In genomic region chr9:129384138-129384886, GRCh38 we compare ENCODE assay signal across 8 cellular contexts.
A peak's percentile ranks its signal among the peaks of the same experiment; 100 is the strongest.
DNase-seq lines count a peak whose midpoint lies in the region; ATAC-seq, FAIRE-seq and TF ChIP-seq lines count a peak whose summit lies in the region.

No MANE protein-coding gene starts in this region.

- H3K9me3 ChIP-seq in keratinocyte (ENCODE audit: control insufficient read depth, low read depth, low read length) = no peaks in the 10 kb centered on the region

- peak overlapping the region; percentile 54 for H3K27ac Mint-ChIP-seq in activated naive CD8-positive, alpha-beta T cell
- peak overlapping the region; percentile 94 to 98 for H3K27ac Mint-ChIP-seq in stimulated activated naive CD8-positive, alpha-beta T cell treated with anti-CD3 and anti-CD28 coated beads, Interleukin-15, amount 100 ng/mL, for 72 hours

- 70 to 80% methylated on average over 13 of the region's 13 CpGs for WGBS in lower leg skin, 2 donors

- peak overlapping the region; percentile 77 for H3K4me3 Mint-ChIP-seq in activated naive CD8-positive, alpha-beta T cell
- H3K4me3 Mint-ChIP-seq in stimulated activated naive CD8-positive, alpha-beta T cell treated with anti-CD3 and anti-CD28 coated beads, Interleukin-15, amount 100 ng/mL, for 72 hours = peak overlapping the region; percentile 80 to 84

- H3K9me3 Mint-ChIP-seq in activated naive CD8-positive, alpha-beta T cell (ENCODE audit: low read depth) = no peaks in the 10 kb centered on the region
- no peaks in the 10 kb centered on the region for H3K9me3 Mint-ChIP-seq in stimulated activated naive CD8-positive, alpha-beta T cell treated with anti-CD3 and anti-CD28 coated beads, Interleukin-15, amount 100 ng/mL, for 72 hours

- H3K9ac ChIP-seq in keratinocyte (ENCODE audit: control insufficient read depth, extremely low read depth, insufficient read depth, low read length) = peak overlapping the region; percentile 74

- H3K79me2 ChIP-seq in keratinocyte (ENCODE audit: control insufficient read depth, insufficient read depth, low read length) = no peaks in the 10 kb centered on the region

- dilution Hi-C loops in keratinocyte (cut with MboI; ENCODE audit: extremely low pct_ligation_motif_present, low sequenced_read_pairs) = no loop called here

- no peak for ATAC-seq in stimulated activated naive CD8-positive, alpha-beta T cell treated with anti-CD3 and anti-CD28 coated beads, Interleukin-15, amount 100 ng/mL, for 72 hours

- TF ChIP-seq POLR2A in lower leg skin (IDR thresholded peaks at IDR 0.05) = no peak

- no peaks in the 10 kb centered on the region for H3K27me3 Mint-ChIP-seq in activated naive CD8-positive, alpha-beta T cell
- H3K27me3 Mint-ChIP-seq in stimulated activated naive CD8-positive, alpha-beta T cell treated with anti-CD3 and anti-CD28 coated beads, Interleukin-15, amount 100 ng/mL, for 72 hours = no peaks in the 10 kb centered on the region

- DNase-seq in HL-60 (ENCODE audit: low read depth in 1 of 2, low spot score in 1 of 2) = no peak
- DNase-seq in keratinocyte (ENCODE audit: low read depth, low spot score) = no peak
- DNase-seq in stimulated activated naive CD8-positive, alpha-beta T cell treated with anti-CD3 and anti-CD28 coated beads, Interleukin-15, amount 100 ng/mL, for 72 hours = no peak
- DNase-seq in lower leg skin (ENCODE audit: low spot score in 2 of 2) = no peak
- DNase-seq in D721Med (ENCODE audit: insufficient read length, low spot score) = no peak
- no peak for DNase-seq in foreskin fibroblast
- no peak for DNase-seq in OCI-M2 (lab: John Stamatoyannopoulos, UW; ENCODE audit: unreplicated experiment)

- H3K27me3 ChIP-seq in HL-60 (ENCODE audit: insufficient read depth, poor library complexity, severe bottlenecking) = no peaks in the 10 kb centered on the region
- no peaks in the 10 kb centered on the region for H3K27me3 ChIP-seq in keratinocyte (ENCODE audit: control insufficient read depth, extremely low read depth, insufficient read depth, low read length)

- intact Hi-C loops in lower leg skin (cut with DNase I; ENCODE audit: low total_unique reads) = no loop called here

- H3K36me3 ChIP-seq in keratinocyte (ENCODE audit: control insufficient read depth in 2 of 2, extremely low read depth in 1 of 2, insufficient read depth in 2 of 2, low read length in 2 of 2) = no peaks in the 10 kb centered on the region

- H3K27ac ChIP-seq in HL-60 (replicated peaks) (no peak overlapping the region), keratinocyte (ENCODE audit: control insufficient read depth, insufficient read depth, low read length) (peak overlapping the region; percentile 64)

- peak overlapping the region; percentile 37 for H3K4me3 ChIP-seq in HL-60 (replicated peaks; ENCODE audit: insufficient read depth, low read length)
- peak overlapping the region in 2 of 3 experiments; percentile 44 to 62 for H3K4me3 ChIP-seq in keratinocyte (ENCODE audit: control insufficient read depth in 2 of 3, extremely low read depth in 1 of 3, insufficient read depth in 2 of 3, low read depth in 1 of 3, low read length in 3 of 3)
- no peak overlapping the region for H3K4me3 ChIP-seq in lower leg skin (ENCODE audit: low read depth, poor library complexity, severe bottlenecking)
- peak overlapping the region in 1 of 2 donors; percentile 39 for H3K4me3 ChIP-seq in foreskin fibroblast (ENCODE audit: low read depth in 1 of 2, low read length in 2 of 2)

- peak overlapping the region; percentile 83 for H3K4me2 ChIP-seq in keratinocyte (ENCODE audit: control insufficient read depth, extremely low read depth, insufficient read depth, low read depth, low read length)

- peaks cover 7% of the 10 kb centered on the region for H3K4me1 Mint-ChIP-seq in activated naive CD8-positive, alpha-beta T cell (ENCODE audit: low read depth)
- H3K4me1 Mint-ChIP-seq in stimulated activated naive CD8-positive, alpha-beta T cell treated with anti-CD3 and anti-CD28 coated beads, Interleukin-15, amount 100 ng/mL, for 72 hours = peaks cover 38% of the 10 kb centered on the region

- peak overlapping the region; percentile 78 for H2AFZ ChIP-seq in keratinocyte (ENCODE audit: control insufficient read depth, low read length)

- no peaks in the 10 kb centered on the region for H4K20me1 ChIP-seq in keratinocyte (ENCODE audit: control insufficient read depth, extremely low read depth, insufficient read depth, low read length)

- FAIRE-seq in keratinocyte (lab: Jason Lieb, UNC) = no peak
- no peak for FAIRE-seq in D721Med (lab: Jason Lieb, UNC)

- no peak for TF ChIP-seq CTCF in HL-60 (IDR thresholded peaks at IDR 0.05; ENCODE audit: insufficient read depth, low read length)
- no peak for TF ChIP-seq CTCF in keratinocyte (optimal IDR thresholded peaks at IDR 0.05 in 1 of 3, IDR thresholded peaks at IDR 0.05 in 1 of 3, conservative IDR thresholded peaks at IDR 0.05 in 1 of 3; ENCODE audit: extremely low read depth in 1 of 3, insufficient read depth in 2 of 3, low read length in 3 of 3)
- TF ChIP-seq CTCF in lower leg skin (IDR thresholded peaks at IDR 0.05) = no peak
- no peak for TF ChIP-seq CTCF in D721Med (IDR thresholded peaks at IDR 0.05; ENCODE audit: insufficient read depth, missing control alignments)
- no peak for TF ChIP-seq CTCF in foreskin fibroblast (IDR thresholded peaks at IDR 0.05; ENCODE audit: low read depth, low read length)

- H3K4me1 ChIP-seq in keratinocyte (ENCODE audit: control insufficient read depth, extremely low read depth, insufficient read depth, low read length) = peaks cover 10% of the 10 kb centered on the region

- no peaks in the 10 kb centered on the region for H3K9me1 ChIP-seq in keratinocyte (ENCODE audit: control insufficient read depth, extremely low read depth, insufficient read depth, low read length)

- H3K36me3 Mint-ChIP-seq in activated naive CD8-positive, alpha-beta T cell = no peaks in the 10 kb centered on the region
